ENCODE assay signal across 2 cellular contexts in genomic region chr5:75367401-75367800, GRCh38.
TF ChIP-seq lines count a peak whose summit lies in the region.

No MANE protein-coding gene starts in this region.

TF ChIP-seq in IMR-90, 13 proteins besides CTCF, POLR2A, EP300 and RAD21:
- TF ChIP-seq BHLHE40 (IDR thresholded peaks at IDR 0.05; ENCODE audit: low read depth, low read length) = no peak
- no peak for TF ChIP-seq ELK1 (IDR thresholded peaks at IDR 0.05; ENCODE audit: borderline replicate concordance, low read depth, low read length)
- no peak for TF ChIP-seq SMC3 (IDR thresholded peaks at IDR 0.05; ENCODE audit: low read depth, low read length)
- no peak for TF ChIP-seq CHD1 (IDR thresholded peaks at IDR 0.05; ENCODE audit: low read depth, low read length)
- TF ChIP-seq USF2 (IDR thresholded peaks at IDR 0.05; ENCODE audit: low read depth, low read length) = no peak
- no peak for TF ChIP-seq CEBPB (IDR thresholded peaks at IDR 0.05; ENCODE audit: low read depth, low read length)
- TF ChIP-seq MXI1 (IDR thresholded peaks at IDR 0.05; ENCODE audit: borderline replicate concordance, low read depth, low read length) = no peak
- TF ChIP-seq FOS (IDR thresholded peaks at IDR 0.05; ENCODE audit: low read depth, low read length) = no peak
- TF ChIP-seq RCOR1 (IDR thresholded peaks at IDR 0.05; ENCODE audit: insufficient replicate concordance, low read length) = no peak
- TF ChIP-seq RFX5 (IDR thresholded peaks at IDR 0.05; ENCODE audit: low read depth, low read length) = no peak
TF ChIP-seq in IMR-90: peak in this region for 0.

TF ChIP-seq in endothelial cell of umbilical vein, 7 proteins besides CTCF, POLR2A, EP300 and RAD21:
- TF ChIP-seq MYC (IDR thresholded peaks at IDR 0.05; ENCODE audit: low read depth, low read length) = no peak
- no peak for TF ChIP-seq FOS (IDR thresholded peaks at IDR 0.05; ENCODE audit: borderline replicate concordance, insufficient read depth, low read length)
- no peak for TF ChIP-seq JUN (IDR thresholded peaks at IDR 0.05; ENCODE audit: borderline replicate concordance, insufficient read depth, insufficient read length, low read depth)
- no peak for TF ChIP-seq MAX (IDR thresholded peaks at IDR 0.05; ENCODE audit: insufficient read depth, insufficient read length)
- no peak for TF ChIP-seq POLR2AphosphoS5 (IDR thresholded peaks at IDR 0.05; ENCODE audit: insufficient read depth, low read depth, low read length)
- no peak for TF ChIP-seq GATA2 (IDR thresholded peaks at IDR 0.05; ENCODE audit: insufficient read depth, insufficient read length, low read depth, low read length)
- no peak for TF ChIP-seq EZH2 (IDR thresholded peaks at IDR 0.05; ENCODE audit: borderline replicate concordance, low read depth, low read length, severe bottlenecking)
